In the genomic region with DNA sequence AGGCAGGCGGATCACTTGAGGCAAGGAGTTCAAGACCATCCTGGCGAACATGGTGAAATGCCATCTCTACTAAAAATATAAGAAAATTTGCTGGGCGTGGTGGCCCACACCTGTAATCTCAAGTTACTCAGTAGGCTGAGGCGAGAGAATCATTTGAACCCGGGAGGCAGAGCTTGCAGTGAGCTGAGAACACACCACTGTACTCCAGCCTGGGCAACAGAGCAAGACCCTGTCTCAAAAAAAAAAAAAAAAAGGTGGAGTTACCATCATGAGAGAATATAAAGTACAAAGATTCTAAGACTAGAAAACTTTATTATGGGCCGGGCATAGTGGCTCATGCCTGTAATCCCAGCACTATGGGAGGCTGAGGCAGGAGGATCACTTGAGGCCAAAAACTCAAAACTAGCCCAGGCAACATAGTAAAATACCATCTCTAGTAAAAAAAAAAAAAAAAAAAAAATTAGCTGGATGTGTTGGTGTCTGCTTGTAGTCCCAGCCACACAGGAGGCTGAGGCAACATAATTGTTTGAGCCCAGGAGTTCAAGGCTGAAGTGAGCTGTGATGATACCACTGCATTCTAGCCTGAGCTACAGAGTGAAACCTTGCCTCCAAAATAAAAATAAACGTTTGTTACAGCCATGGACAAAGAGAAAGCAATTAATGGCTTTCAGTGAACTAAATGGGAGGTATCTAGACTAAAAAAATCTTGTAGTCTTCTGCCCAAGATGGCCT, we compare ENCODE assay signal across 20 cellular contexts.
"Had no signal": no experiment of that assay in that cellular context is flagged by ENCODE, and none has a peak within 500 bp of the region (broad histone marks: within the 10 kb centered on the region; RNA-seq: fewer than 3 reads in every experiment).

No MANE protein-coding gene starts in this region.

- H3K27me3 ChIP-seq: Peyer's patch, SJCRH30 had no signal

- H3K4me3 ChIP-seq: Peyer's patch, SJCRH30 had no signal

- H3K4me1 ChIP-seq: Peyer's patch, SJCRH30 had no signal

- ATAC-seq: Right ventricle myocardium inferior, SK-N-SH treated with all-trans-retinoic acid at 6 μM for 48 hours had no signal

- DNase-seq: Karpas-422, KG1, MM.1S, NCI-H1092 treated with DMSO at 0.1 percent for 48 hours, NCI-H1436, NCI-H187, NCI-H2029, NCI-H2081 treated with DMSO at 0.1 percent for 48 hours, NCI-H2171, NCI-H226, NCI-H446, NCI-H510A, NCI-H524 treated with DMSO at 0.1 percent for 48 hours, NCI-H69, NCI-H774, Peyer's patch, SHP77 treated with DMSO at 0.1 percent for 48 hours, SJCRH30 had no signal

- H3K27ac ChIP-seq: Peyer's patch, SJCRH30 had no signal

- H3K9me3 ChIP-seq: Peyer's patch, SJCRH30 had no signal

- H3K36me3 ChIP-seq: Peyer's patch, SJCRH30 had no signal
